In genomic region chr13:28718186-28718537, GRCh38 we compare ENCODE assay signal across 8 cellular contexts. TPM values are rescaled to one million over a fixed set of nuclear protein-coding genes. Genes with fewer than 3 reads are reported as not detected.
A peak's percentile ranks its signal among the peaks of the same experiment; 100 is the strongest.
DNase-seq lines count a peak whose midpoint lies in the region; ATAC-seq and TF ChIP-seq lines count a peak whose summit lies in the region.

No MANE protein-coding gene starts in this region.

- TF ChIP-seq POLR2A in gastrocnemius medialis (IDR thresholded peaks at IDR 0.05): no peak

- CTCF ChIA-PET in activated naive CD4-positive, alpha-beta T cell treated with anti-CD3 and anti-CD28 coated beads, Interleukin-2, amount 10 ng/mL, durations not matched to agents 7 days and 5 days (lab: Charles Lee): interaction anchor here (0.6 kb wide), 1 partner anchor 78 kb away, joined by 3 read pairs; no protein-coding TSS in a partner anchor

- peaks cover 25 to 29% of the 10 kb centered on the region in 2 donors for H3K4me1 ChIP-seq in gastrocnemius medialis

- no peaks in the 10 kb centered on the region for H3K27me3 Mint-ChIP-seq in activated naive CD4-positive, alpha-beta T cell treated with anti-CD3 and anti-CD28 coated beads, Interleukin-2, amount 10 ng/mL, durations not matched to agents 7 days and 5 days
- peaks cover 4% of the 10 kb centered on the region for H3K27me3 Mint-ChIP-seq in activated T-helper 1 cell treated with anti-CD3 and anti-CD28 coated beads, Interleukin-12 subunit alpha, Interleukin-12 subunit beta, Interleukin-2, Interleukin-4 antibody, amounts not matched to agents 30 ng/mL and 10 ng/mL and 1 ng/mL, durations not matched to agents 14 hours and 24 hours and 36 hours (ENCODE audit: insufficient read depth)

- peak overlapping the region; percentile 95 to 99 (median 96) for H3K27ac ChIP-seq in gastrocnemius medialis

- peak; percentile 16 for ATAC-seq in left ventricle myocardium superior
- peak; percentile 33 to 38 for ATAC-seq in gastrocnemius medialis

- peaks cover 29% of the 10 kb centered on the region for H3K4me1 Mint-ChIP-seq in activated naive CD4-positive, alpha-beta T cell treated with anti-CD3 and anti-CD28 coated beads, Interleukin-2, amount 10 ng/mL, durations not matched to agents 7 days and 5 days
- H3K4me1 Mint-ChIP-seq in activated T-helper 1 cell treated with anti-CD3 and anti-CD28 coated beads, Interleukin-12 subunit alpha, Interleukin-12 subunit beta, Interleukin-2, Interleukin-4 antibody, amounts not matched to agents 30 ng/mL and 10 ng/mL and 1 ng/mL, durations not matched to agents 14 hours and 24 hours and 36 hours (ENCODE audit: low read depth): peaks cover 32% of the 10 kb centered on the region

- intact Hi-C loops in activated T-helper 1 cell treated with anti-CD3 and anti-CD28 coated beads, Interleukin-12 subunit alpha, Interleukin-12 subunit beta, Interleukin-2, Interleukin-4 antibody, amounts not matched to agents 30 ng/mL and 10 ng/mL and 1 ng/mL, durations not matched to agents 14 hours and 24 hours and 36 hours (cut with micrococcal nuclease): loop anchor here (1.0 to 5.0 kb wide), 5 partner anchors 10 to 1466 kb away; partner anchors contain the start of genes PAN3 and RPL21
- intact Hi-C loops in left ventricle myocardium superior (cut with micrococcal nuclease): loop anchor here (2.0 kb wide), 1 partner anchor 35 kb away; no protein-coding TSS in a partner anchor
- intact Hi-C loops in gastrocnemius medialis (cut with DNase I; ENCODE audit: low total_unique reads): loop anchor here (1.0 to 10.0 kb wide), 2 partner anchors 59 to 877 kb away; partner anchors contain the start of genes POMP and SLC7A1

- no peak for DNase-seq in activated naive CD4-positive, alpha-beta T cell treated with anti-CD3 and anti-CD28 coated beads, Interleukin-2, amount 10 ng/mL, durations not matched to agents 7 days and 5 days
- no peak for DNase-seq in activated naive CD4-positive, alpha-beta T cell treated with anti-CD3 and anti-CD28 coated beads, Interleukin-2, amount 50 U/mL, for 16 hours
- DNase-seq in activated T-helper 1 cell treated with anti-CD3 and anti-CD28 coated beads, Interleukin-12 subunit alpha, Interleukin-12 subunit beta, Interleukin-2, Interleukin-4 antibody, amounts not matched to agents 30 ng/mL and 10 ng/mL and 1 ng/mL, durations not matched to agents 14 hours and 24 hours and 36 hours (ENCODE audit: low spot score): no peak
- no peak for DNase-seq in left ventricle myocardium superior
- no peak for DNase-seq in gastrocnemius medialis
- DNase-seq in ecto neural progenitor cell (ENCODE audit: low spot score): no peak
- DNase-seq in KG1 (lab: John Stamatoyannopoulos, UW): no peak
- no peak for DNase-seq in activated gamma-delta T cell treated with Interleukin-2 at 50 U/mL for 16 hours

- H3K4me3 Mint-ChIP-seq in activated naive CD4-positive, alpha-beta T cell treated with anti-CD3 and anti-CD28 coated beads, Interleukin-2, amount 10 ng/mL, durations not matched to agents 7 days and 5 days: peak overlapping the region; percentile 89
- H3K4me3 Mint-ChIP-seq in activated T-helper 1 cell treated with anti-CD3 and anti-CD28 coated beads, Interleukin-12 subunit alpha, Interleukin-12 subunit beta, Interleukin-2, Interleukin-4 antibody, amounts not matched to agents 30 ng/mL and 10 ng/mL and 1 ng/mL, durations not matched to agents 14 hours and 24 hours and 36 hours: peak overlapping the region; percentile 85

- H3K27ac Mint-ChIP-seq in activated naive CD4-positive, alpha-beta T cell treated with anti-CD3 and anti-CD28 coated beads, Interleukin-2, amount 10 ng/mL, durations not matched to agents 7 days and 5 days: peak overlapping the region; percentile 90
- H3K27ac Mint-ChIP-seq in activated T-helper 1 cell treated with anti-CD3 and anti-CD28 coated beads, Interleukin-12 subunit alpha, Interleukin-12 subunit beta, Interleukin-2, Interleukin-4 antibody, amounts not matched to agents 30 ng/mL and 10 ng/mL and 1 ng/mL, durations not matched to agents 14 hours and 24 hours and 36 hours: peak overlapping the region; percentile 82

- no peaks in the 10 kb centered on the region for H3K9me3 Mint-ChIP-seq in activated naive CD4-positive, alpha-beta T cell treated with anti-CD3 and anti-CD28 coated beads, Interleukin-2, amount 10 ng/mL, durations not matched to agents 7 days and 5 days
- no peaks in the 10 kb centered on the region for H3K9me3 Mint-ChIP-seq in activated T-helper 1 cell treated with anti-CD3 and anti-CD28 coated beads, Interleukin-12 subunit alpha, Interleukin-12 subunit beta, Interleukin-2, Interleukin-4 antibody, amounts not matched to agents 30 ng/mL and 10 ng/mL and 1 ng/mL, durations not matched to agents 14 hours and 24 hours and 36 hours

- no peak for TF ChIP-seq CTCF in gastrocnemius medialis (IDR thresholded peaks at IDR 0.05 in 4 of 5, conservative IDR thresholded peaks at IDR 0.05 in 1 of 5)

- in situ Hi-C loops in gastrocnemius medialis (cut with MboI; ENCODE audit: low sequenced_read_pairs in 4 of 4): loop anchor here in 2 of 4 donors (10.0 to 25.0 kb wide), 3 partner anchors 53 to 581 kb away; partner anchors contain the start of genes PAN3 (in 1 of the 2) and POMP (in 1 of the 2)

- peak overlapping the region; percentile 68 to 88 (median 81) for H3K4me3 ChIP-seq in gastrocnemius medialis

- no peaks in the 10 kb centered on the region for H3K9me3 ChIP-seq in gastrocnemius medialis

- no peaks in the 10 kb centered on the region for H3K27me3 ChIP-seq in gastrocnemius medialis

- H3K36me3 Mint-ChIP-seq in activated naive CD4-positive, alpha-beta T cell treated with anti-CD3 and anti-CD28 coated beads, Interleukin-2, amount 10 ng/mL, durations not matched to agents 7 days and 5 days: peaks cover 22% of the 10 kb centered on the region
- no peaks in the 10 kb centered on the region for H3K36me3 Mint-ChIP-seq in activated T-helper 1 cell treated with anti-CD3 and anti-CD28 coated beads, Interleukin-12 subunit alpha, Interleukin-12 subunit beta, Interleukin-2, Interleukin-4 antibody, amounts not matched to agents 30 ng/mL and 10 ng/mL and 1 ng/mL, durations not matched to agents 14 hours and 24 hours and 36 hours (ENCODE audit: low read depth)

- no peaks in the 10 kb centered on the region for H3K36me3 ChIP-seq in gastrocnemius medialis

RNA-seq across cellular contexts. Expression of gene SLC46A3, which starts 0.6 kb away (rescaled TPM):
- total RNA-seq in activated T-helper 1 cell treated with anti-CD3 and anti-CD28 coated beads, Interleukin-12 subunit alpha, Interleukin-12 subunit beta, Interleukin-2, Interleukin-4 antibody, amounts not matched to agents 30 ng/mL and 10 ng/mL and 1 ng/mL, durations not matched to agents 14 hours and 24 hours and 36 hours: 2.7 and 3.8 TPM in 2 replicates
- total RNA-seq in left ventricle myocardium superior: 18.1 TPM
- 10 to 100 TPM in 2 of 4 donors, 1 to 10 TPM in 2; 6.9 to 18.0 (median 9.8) TPM for total RNA-seq in gastrocnemius medialis

RNA-seq across cellular contexts. Expression of gene POMP, which starts 59.2 kb away (rescaled TPM):
- total RNA-seq in activated T-helper 1 cell treated with anti-CD3 and anti-CD28 coated beads, Interleukin-12 subunit alpha, Interleukin-12 subunit beta, Interleukin-2, Interleukin-4 antibody, amounts not matched to agents 30 ng/mL and 10 ng/mL and 1 ng/mL, durations not matched to agents 14 hours and 24 hours and 36 hours: 147 TPM in 2 replicates
- total RNA-seq in left ventricle myocardium superior (113 TPM), gastrocnemius medialis (100 to 1,000 TPM; 162 to 188 (median 176) TPM)
